In the genomic region with DNA sequence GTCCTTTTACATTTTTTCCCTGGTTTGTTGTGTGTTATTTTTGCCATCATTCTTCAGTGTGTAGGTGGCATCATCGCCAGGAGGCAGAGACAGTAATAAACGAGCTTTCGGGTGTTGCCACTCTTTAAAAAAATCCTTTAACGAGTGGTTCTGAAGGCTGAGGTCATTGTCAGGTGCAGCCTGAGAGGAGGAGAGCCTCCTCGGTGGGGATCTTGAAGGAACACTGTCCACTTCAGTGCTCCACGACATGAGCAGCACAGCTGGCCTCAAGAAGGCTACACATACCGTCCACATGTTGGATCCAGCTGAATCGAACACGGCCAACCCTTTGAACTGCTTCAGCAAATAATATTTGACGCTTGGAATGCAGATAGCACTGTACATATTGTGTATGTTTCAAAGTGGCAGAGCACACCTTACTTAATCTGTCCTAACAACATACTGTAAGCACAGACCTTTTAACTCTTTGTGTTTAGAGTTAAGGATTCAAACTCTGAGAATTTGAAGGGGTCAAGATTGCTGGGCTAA, we compare ENCODE assay signal across 1 cellular context.
A peak's percentile ranks its signal among the peaks of the same experiment; 100 is the strongest.
TF ChIP-seq lines count a peak whose summit lies in the region.

No MANE protein-coding gene starts in this region.

TF ChIP-seq in HepG2, 621 proteins besides CTCF, POLR2A, EP300 and RAD21 (continued from another document):
- no peak for TF ChIP-seq ZNF24 (IDR thresholded peaks at IDR 0.05)
- TF ChIP-seq DR1 (CRISPR knock-in tag; IDR thresholded peaks at IDR 0.05), result no peak
- TF ChIP-seq ZNF891 (CRISPR knock-in tag; IDR thresholded peaks at IDR 0.05), result no peak
- peak; percentile 84; the same call in 1 of the 2 replicates for TF ChIP-seq MYC (CRISPR knock-in tag; IDR thresholded peaks at IDR 0.05; ENCODE audit: borderline replicate concordance)
- no peak for TF ChIP-seq RBM22 (optimal IDR thresholded peaks at IDR 0.05; ENCODE audit: low read length)
- TF ChIP-seq CREB1 (IDR thresholded peaks at IDR 0.05), result 0 out of 2 replicates have a peak, but pooled peaks have one; percentile 7
- peak; percentile 76 for TF ChIP-seq CREB1 (CRISPR knock-in tag; IDR thresholded peaks at IDR 0.05)
- TF ChIP-seq HNF4G (IDR thresholded peaks at IDR 0.05; ENCODE audit: borderline replicate concordance, low read depth, low read length), result peak; percentile 78
- peak; percentile 51; the same call in 1 of the 2 replicates for TF ChIP-seq HNF4G (CRISPR knock-in tag; IDR thresholded peaks at IDR 0.05; ENCODE audit: borderline replicate concordance, low read depth)
- no peak; the same call in 1 of the 2 replicates for TF ChIP-seq ZNF230 (CRISPR knock-in tag; IDR thresholded peaks at IDR 0.05)
- peak; percentile 95; the same call in 1 of the 2 replicates for TF ChIP-seq SMYD3 (CRISPR knock-in tag; IDR thresholded peaks at IDR 0.05)
- TF ChIP-seq MBD4 (IDR thresholded peaks at IDR 0.05; ENCODE audit: borderline replicate concordance, low read length), result peak; percentile 91
- TF ChIP-seq, protein P1, sequence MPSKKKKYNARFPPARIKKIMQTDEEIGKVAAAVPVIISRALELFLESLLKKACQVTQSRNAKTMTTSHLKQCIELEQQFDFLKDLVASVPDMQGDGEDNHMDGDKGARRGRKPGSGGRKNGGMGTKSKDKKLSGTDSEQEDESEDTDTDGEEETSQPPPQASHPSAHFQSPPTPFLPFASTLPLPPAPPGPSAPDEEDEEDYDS (CRISPR knock-in tag; IDR thresholded peaks at IDR 0.05), result no peak
